In the genomic region with DNA sequence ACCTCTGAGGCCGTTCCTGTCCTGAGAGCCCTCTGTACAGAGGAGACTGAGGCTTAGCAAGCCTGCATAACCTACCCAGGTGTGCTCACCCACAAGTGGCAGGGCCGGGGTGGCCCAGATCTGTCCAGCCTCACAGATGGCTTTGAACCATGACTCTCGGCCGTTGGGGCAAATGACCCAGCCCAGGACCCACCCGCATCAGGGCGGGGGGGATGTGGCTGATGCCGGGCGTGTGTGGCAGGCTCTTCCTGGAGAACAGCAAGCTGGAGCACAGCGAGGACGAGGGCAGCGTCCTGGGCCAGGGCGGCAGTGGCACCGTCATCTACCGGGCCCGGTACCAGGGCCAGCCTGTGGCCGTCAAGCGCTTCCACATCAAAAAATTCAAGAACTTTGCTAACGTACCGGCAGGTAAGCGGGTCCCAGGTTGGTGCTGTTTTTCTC, we compare ENCODE assay signal across 1 cellular context.
TF ChIP-seq lines count a peak whose summit lies in the region.

No MANE protein-coding gene starts in this region.

TF ChIP-seq in H1, 55 proteins besides CTCF, POLR2A, EP300 and RAD21:
- TF ChIP-seq, protein P1, sequence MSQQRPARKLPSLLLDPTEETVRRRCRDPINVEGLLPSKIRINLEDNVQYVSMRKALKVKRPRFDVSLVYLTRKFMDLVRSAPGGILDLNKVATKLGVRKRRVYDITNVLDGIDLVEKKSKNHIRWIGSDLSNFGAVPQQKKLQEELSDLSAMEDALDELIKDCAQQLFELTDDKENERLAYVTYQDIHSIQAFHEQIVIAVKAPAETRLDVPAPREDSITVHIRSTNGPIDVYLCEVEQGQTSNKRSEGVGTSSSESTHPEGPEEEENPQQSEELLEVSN (IDR thresholded peaks at IDR 0.05), result no peak
- no peak for TF ChIP-seq NRF1 (IDR thresholded peaks at IDR 0.05; ENCODE audit: low read depth, low read length)
- no peak for TF ChIP-seq RBBP5 (IDR thresholded peaks at IDR 0.05; ENCODE audit: borderline replicate concordance, low read depth, low read length)
- TF ChIP-seq PHF8 (conservative IDR thresholded peaks at IDR 0.05; ENCODE audit: low read depth, low read length), result no peak
- TF ChIP-seq, protein P2, sequence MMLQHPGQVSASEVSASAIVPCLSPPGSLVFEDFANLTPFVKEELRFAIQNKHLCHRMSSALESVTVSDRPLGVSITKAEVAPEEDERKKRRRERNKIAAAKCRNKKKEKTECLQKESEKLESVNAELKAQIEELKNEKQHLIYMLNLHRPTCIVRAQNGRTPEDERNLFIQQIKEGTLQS (IDR thresholded peaks at IDR 0.05; ENCODE audit: insufficient read depth, low read depth, low read length), result no peak
- no peak for TF ChIP-seq CBX5 (IDR thresholded peaks at IDR 0.05; ENCODE audit: low read depth, low read length)
- no peak for TF ChIP-seq MAFK (IDR thresholded peaks at IDR 0.05; ENCODE audit: low read depth, low read length)
- TF ChIP-seq, protein P3, sequence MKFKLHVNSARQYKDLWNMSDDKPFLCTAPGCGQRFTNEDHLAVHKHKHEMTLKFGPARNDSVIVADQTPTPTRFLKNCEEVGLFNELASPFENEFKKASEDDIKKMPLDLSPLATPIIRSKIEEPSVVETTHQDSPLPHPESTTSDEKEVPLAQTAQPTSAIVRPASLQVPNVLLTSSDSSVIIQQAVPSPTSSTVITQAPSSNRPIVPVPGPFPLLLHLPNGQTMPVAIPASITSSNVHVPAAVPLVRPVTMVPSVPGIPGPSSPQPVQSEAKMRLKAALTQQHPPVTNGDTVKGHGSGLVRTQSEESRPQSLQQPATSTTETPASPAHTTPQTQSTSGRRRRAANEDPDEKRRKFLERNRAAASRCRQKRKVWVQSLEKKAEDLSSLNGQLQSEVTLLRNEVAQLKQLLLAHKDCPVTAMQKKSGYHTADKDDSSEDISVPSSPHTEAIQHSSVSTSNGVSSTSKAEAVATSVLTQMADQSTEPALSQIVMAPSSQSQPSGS (IDR thresholded peaks at IDR 0.05; ENCODE audit: low read length), result no peak
- TF ChIP-seq FOSL1 (IDR thresholded peaks at IDR 0.05; ENCODE audit: insufficient read depth, low read depth, low read length), result no peak
- no peak for TF ChIP-seq EZH2 (IDR thresholded peaks at IDR 0.05; ENCODE audit: low read depth, low read length, severe bottlenecking)
- no peak for TF ChIP-seq RFX5 (IDR thresholded peaks at IDR 0.05; ENCODE audit: borderline replicate concordance, low read depth, low read length)
- no peak for TF ChIP-seq SIRT6 (IDR thresholded peaks at IDR 0.05; ENCODE audit: low read length)
- TF ChIP-seq POU5F1 (IDR thresholded peaks at IDR 0.05; ENCODE audit: low read depth, low read length), result no peak
- TF ChIP-seq CEBPB (IDR thresholded peaks at IDR 0.05; ENCODE audit: low read depth, low read length), result no peak
- no peak for TF ChIP-seq KDM4A (IDR thresholded peaks at IDR 0.05; ENCODE audit: low read depth, low read length, severe bottlenecking)
- no peak for TF ChIP-seq RXRA (IDR thresholded peaks at IDR 0.05; ENCODE audit: insufficient read depth, low read depth, low read length)
- TF ChIP-seq SIN3A (conservative IDR thresholded peaks at IDR 0.05 in 1 of 2, IDR thresholded peaks at IDR 0.05 in 1 of 2; ENCODE audit: low read depth in 1 of 2, low read length in 2 of 2), result no peak
- no peak for TF ChIP-seq YY1 (IDR thresholded peaks at IDR 0.05; ENCODE audit: low read depth, low read length)
